8 cellular contexts compared by ENCODE assay signal in genomic region chr16:2720063-2720455, GRCh38. TPM values are rescaled to one million over a fixed set of nuclear protein-coding genes. Genes with fewer than 3 reads are reported as not detected.
DNase-seq lines count a peak whose midpoint lies in the region; ATAC-seq and TF ChIP-seq lines count a peak whose summit lies in the region.

Gene PRSS27 (minus strand): TSS chr16:2720224. CDS start chr16:2720160, 64 bp downstream.

- peak within 1 kb of the TSS; percentile 83 for H3K27ac Mint-ChIP-seq in activated CD4-positive, alpha-beta T cell treated with anti-CD3 and anti-CD28 coated beads for 36 hours
- peak within 1 kb of the TSS; percentile 73 for H3K27ac Mint-ChIP-seq in activated naive CD8-positive, alpha-beta T cell treated with anti-CD3 and anti-CD28 coated beads, Interleukin-2, amount 50 U/mL, for 24 hours

- peak within 1 kb of the TSS; percentile 56 to 81 for H3K27ac ChIP-seq in left lung
- peak within 1 kb of the TSS; percentile 35 for H3K27ac ChIP-seq in substantia nigra (ENCODE audit: low read depth, low read length, poor library complexity, severe bottlenecking)

- POLR2A ChIA-PET in activated CD4-positive, alpha-beta T cell treated with anti-CD3 and anti-CD28 coated beads for 36 hours (lab: Charles Lee), result no interaction called here

- no peaks in the 10 kb centered on the region for H3K9me3 Mint-ChIP-seq in activated CD4-positive, alpha-beta T cell treated with anti-CD3 and anti-CD28 coated beads for 36 hours (ENCODE audit: low read depth)
- no peaks in the 10 kb centered on the region for H3K9me3 Mint-ChIP-seq in activated naive CD8-positive, alpha-beta T cell treated with anti-CD3 and anti-CD28 coated beads, Interleukin-2, amount 50 U/mL, for 24 hours

- H3K4me1 ChIP-seq in left lung, result peaks cover 4 to 29% of the 10 kb centered on the region in 2 donors

- CTCF ChIA-PET in activated CD4-positive, alpha-beta T cell treated with anti-CD3 and anti-CD28 coated beads for 36 hours (lab: Charles Lee), result interaction anchor here (0.7 kb wide), 1 partner anchor 35 kb away, joined by 3 read pairs; no protein-coding TSS in a partner anchor

- peaks cover 5% of the 10 kb centered on the region for H3K27me3 Mint-ChIP-seq in activated CD4-positive, alpha-beta T cell treated with anti-CD3 and anti-CD28 coated beads for 36 hours
- H3K27me3 Mint-ChIP-seq in activated naive CD8-positive, alpha-beta T cell treated with anti-CD3 and anti-CD28 coated beads, Interleukin-2, amount 50 U/mL, for 24 hours, result peaks cover 6% of the 10 kb centered on the region

- no peak for TF ChIP-seq CTCF in left lung (IDR thresholded peaks at IDR 0.05)

- H3K4me1 Mint-ChIP-seq in activated CD4-positive, alpha-beta T cell treated with anti-CD3 and anti-CD28 coated beads for 36 hours, result peaks cover 1% of the 10 kb centered on the region
- H3K4me1 Mint-ChIP-seq in activated naive CD8-positive, alpha-beta T cell treated with anti-CD3 and anti-CD28 coated beads, Interleukin-2, amount 50 U/mL, for 24 hours, result peaks cover 4% of the 10 kb centered on the region

- ATAC-seq in activated CD4-positive, alpha-beta T cell treated with anti-CD3 and anti-CD28 coated beads for 36 hours, result no peak
- ATAC-seq in activated naive CD8-positive, alpha-beta T cell treated with anti-CD3 and anti-CD28 coated beads, Interleukin-2, amount 50 U/mL, for 24 hours, result no peak
- ATAC-seq in left lung, result no peak

- no peaks in the 10 kb centered on the region for H3K9me3 ChIP-seq in left lung

- intact Hi-C loops in activated CD4-positive, alpha-beta T cell treated with anti-CD3 and anti-CD28 coated beads for 36 hours (cut with DNase I, micrococcal nuclease), result no loop called here
- intact Hi-C loops in left lung (cut with DNase I), result no loop called here

- H3K4me3 Mint-ChIP-seq in activated CD4-positive, alpha-beta T cell treated with anti-CD3 and anti-CD28 coated beads for 36 hours, result peak within 1 kb of the TSS; percentile 77
- H3K4me3 Mint-ChIP-seq in activated naive CD8-positive, alpha-beta T cell treated with anti-CD3 and anti-CD28 coated beads, Interleukin-2, amount 50 U/mL, for 24 hours, result peak within 1 kb of the TSS; percentile 80

- no peak for DNase-seq in activated CD4-positive, alpha-beta T cell treated with anti-CD3 and anti-CD28 coated beads for 36 hours
- no peak for DNase-seq in activated CD4-positive, alpha-beta T cell treated with anti-CD3 and anti-CD28 coated beads, Interleukin-2, amount 50 U/mL, for 1 hour
- no peak for DNase-seq in activated naive CD8-positive, alpha-beta T cell treated with anti-CD3 and anti-CD28 coated beads, Interleukin-2, amount 50 U/mL, for 24 hours
- peak in 1 of 2 donors; percentile 80 for DNase-seq in left lung
- no peak for DNase-seq in substantia nigra (lab: John Stamatoyannopoulos, UW)
- DNase-seq in NCI-H774 (lab: John Stamatoyannopoulos, UW), result no peak
- DNase-seq in NCI-H526 (lab: John Stamatoyannopoulos, UW), result no peak
- DNase-seq in activated gamma-delta T cell (lab: John Stamatoyannopoulos, UW), result no peak

- H3K36me3 ChIP-seq in left lung, result no peaks in the 10 kb centered on the region

- peaks cover 0 to 27% of the 10 kb centered on the region in 2 donors for H3K27me3 ChIP-seq in left lung

- no peaks in the 10 kb centered on the region for H3K36me3 Mint-ChIP-seq in activated CD4-positive, alpha-beta T cell treated with anti-CD3 and anti-CD28 coated beads for 36 hours (ENCODE audit: low read depth)
- H3K36me3 Mint-ChIP-seq in activated naive CD8-positive, alpha-beta T cell treated with anti-CD3 and anti-CD28 coated beads, Interleukin-2, amount 50 U/mL, for 24 hours (ENCODE audit: low read depth), result no peaks in the 10 kb centered on the region

- H3K4me3 ChIP-seq in left lung, result peak within 1 kb of the TSS; percentile 51 to 60

RNA-seq across cellular contexts. Expression of gene PRSS27, which starts in this region (rescaled TPM):
- total RNA-seq in activated CD4-positive, alpha-beta T cell treated with anti-CD3 and anti-CD28 coated beads for 36 hours, result 1 to 10 TPM; 2.3 to 2.4 TPM
- total RNA-seq in left lung, result under 1 TPM; 0.45 to 0.70 TPM
